ENCODE assay signal across 6 cellular contexts in the genomic region with DNA sequence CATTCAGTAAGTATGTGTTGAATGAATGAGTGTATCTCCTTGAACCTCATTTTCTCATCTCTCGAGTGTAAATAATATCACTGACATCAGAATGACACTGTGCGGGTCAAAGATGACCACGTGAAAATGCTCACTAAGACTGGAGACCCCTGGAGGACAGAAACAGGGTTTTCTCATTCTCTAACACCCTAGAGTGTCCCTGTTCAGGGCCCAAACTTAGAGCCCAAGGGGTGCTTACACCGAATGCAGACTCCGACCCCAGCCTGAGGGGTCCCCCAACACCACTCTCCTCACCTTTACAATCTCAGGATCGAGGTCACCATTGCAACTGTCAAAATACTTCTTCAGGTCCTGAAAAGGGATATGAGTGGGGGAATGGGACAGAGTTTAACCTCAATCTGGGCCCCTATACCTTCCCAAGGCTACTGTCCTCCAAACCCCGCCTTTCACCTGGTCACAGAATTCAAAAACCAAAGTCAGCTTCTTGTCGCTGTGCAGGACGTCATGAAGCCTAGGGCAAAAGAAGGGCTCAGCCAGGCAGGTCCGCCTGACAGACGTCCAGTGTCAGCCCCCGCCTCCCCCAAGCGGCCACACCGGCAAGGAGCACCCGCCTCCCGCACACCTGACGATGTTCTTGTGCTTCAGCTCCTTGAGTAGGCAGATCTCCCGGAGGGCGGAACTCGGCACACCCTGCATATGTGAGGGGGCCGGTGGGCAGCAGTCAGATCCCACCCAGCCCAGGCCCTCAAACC. TPM values are rescaled to one million over a fixed set of nuclear protein-coding genes. Genes with fewer than 3 reads are reported as not detected.
DNase-seq lines count a peak whose midpoint lies in the region; ATAC-seq and TF ChIP-seq lines count a peak whose summit lies in the region.

No MANE protein-coding gene starts in this region.

- H3K27me3 Mint-ChIP-seq in central memory CD8-positive, alpha-beta T cell: peaks cover 16% of the 10 kb centered on the region

- no peak for TF ChIP-seq EP300 in sigmoid colon (IDR thresholded peaks at IDR 0.05)

- H3K4me2 ChIP-seq in Loucy (ENCODE audit: low read depth, low read length, poor library complexity, severe bottlenecking): peak overlapping the region; percentile 93
- peak overlapping the region; percentile 91 for H3K4me2 ChIP-seq in parathyroid adenoma (ENCODE audit: low read length)

- no peaks in the 10 kb centered on the region for H3F3A ChIP-seq in Loucy (ENCODE audit: low read depth)

- H3K9me3 Mint-ChIP-seq in central memory CD8-positive, alpha-beta T cell: no peaks in the 10 kb centered on the region

- H2AFZ ChIP-seq in Loucy (ENCODE audit: low read length) (no peak overlapping the region), parathyroid adenoma (peak overlapping the region; percentile 84)

- H3K4me3 ChIP-seq in Loucy (ENCODE audit: low read length, poor library complexity, severe bottlenecking) (peak overlapping the region; percentile 93), parathyroid adenoma (ENCODE audit: low read depth, low read length) (peak overlapping the region; percentile 87), sigmoid colon (peak overlapping the region in 2 of 4 donors; percentile 50 to 91)

- H3K27me3 ChIP-seq in Loucy (ENCODE audit: insufficient read depth, low read length, poor library complexity, severe bottlenecking): no peaks in the 10 kb centered on the region
- no peaks in the 10 kb centered on the region for H3K27me3 ChIP-seq in parathyroid adenoma (ENCODE audit: control insufficient read depth, insufficient read depth, low read length)
- no peaks in the 10 kb centered on the region for H3K27me3 ChIP-seq in sigmoid colon

- ATAC-seq in central memory CD8-positive, alpha-beta T cell (replicated peaks; ENCODE audit: extremely low read depth, poor library complexity, severe bottlenecking): no peak
- no peak for ATAC-seq in GM19397 (IDR thresholded peaks at IDR 0.05; ENCODE audit: unreplicated experiment)

- H3K27ac Mint-ChIP-seq in central memory CD8-positive, alpha-beta T cell (ENCODE audit: low read depth): no peak overlapping the region

- H3K9ac ChIP-seq in Loucy (ENCODE audit: low read depth, low read length, poor library complexity, severe bottlenecking) (peak overlapping the region; percentile 78), parathyroid adenoma (no peak overlapping the region)

- WGBS in sigmoid colon, 2 donors: 51 to 76% methylated on average over 21 of the region's 21 CpGs

- peaks cover 32% of the 10 kb centered on the region for H3K4me1 Mint-ChIP-seq in central memory CD8-positive, alpha-beta T cell

- no peak for DNase-seq in central memory CD8-positive, alpha-beta T cell (ENCODE audit: low spot score in 2 of 2)
- DNase-seq in sigmoid colon (no peak), mucosa of gallbladder (ENCODE audit: low spot score) (no peak)

- intact Hi-C loops in sigmoid colon (cut with DNase I): no loop called here

- H3K9me3 ChIP-seq in Loucy (ENCODE audit: insufficient read depth, low read depth, low read length): no peaks in the 10 kb centered on the region
- no peaks in the 10 kb centered on the region for H3K9me3 ChIP-seq in parathyroid adenoma (ENCODE audit: control insufficient read depth, low read length)
- no peaks in the 10 kb centered on the region for H3K9me3 ChIP-seq in sigmoid colon

- peak overlapping the region; percentile 94 for H3K4me3 Mint-ChIP-seq in central memory CD8-positive, alpha-beta T cell

- H3K36me3 ChIP-seq in Loucy (ENCODE audit: insufficient read depth, low read length) (no peaks in the 10 kb centered on the region), parathyroid adenoma (ENCODE audit: control insufficient read depth, insufficient read depth, low read length) (no peaks in the 10 kb centered on the region), sigmoid colon (peaks cover 0 to 10% (median 0%) of the 10 kb centered on the region in 4 donors)

- H3K79me2 ChIP-seq in Loucy (ENCODE audit: insufficient read depth, low read length) (peaks cover 28% of the 10 kb centered on the region), parathyroid adenoma (peaks cover 2% of the 10 kb centered on the region)

- no peaks in the 10 kb centered on the region for H3K9me2 ChIP-seq in Loucy (replicated peaks; ENCODE audit: low read depth, low read length)

- H3K27ac ChIP-seq in parathyroid adenoma: peak overlapping the region; percentile 100
- H3K27ac ChIP-seq in sigmoid colon: no peak overlapping the region

- H3K4me1 ChIP-seq in Loucy (ENCODE audit: insufficient read depth, low read length, poor library complexity, severe bottlenecking) (peaks cover 40% of the 10 kb centered on the region), parathyroid adenoma (peaks cover 23% of the 10 kb centered on the region), sigmoid colon (peaks cover 0 to 43% (median 33%) of the 10 kb centered on the region in 4 donors)

- peaks cover 16% of the 10 kb centered on the region for H4K20me1 ChIP-seq in Loucy (ENCODE audit: insufficient read depth, low read length, poor library complexity, severe bottlenecking)

- TF ChIP-seq CTCF in Loucy (conservative IDR thresholded peaks at IDR 0.05; ENCODE audit: low read length) (peak; percentile 22; the same call in 1 of the 2 replicates), parathyroid adenoma (IDR thresholded peaks at IDR 0.05) (peak; percentile 41), sigmoid colon (IDR thresholded peaks at IDR 0.05) (no peak)

- no peak for TF ChIP-seq POLR2A in sigmoid colon (IDR thresholded peaks at IDR 0.05)

- H3K36me3 Mint-ChIP-seq in central memory CD8-positive, alpha-beta T cell (ENCODE audit: insufficient read depth): peaks cover 14% of the 10 kb centered on the region

RNA-seq across cellular contexts. Expression of gene CDK5, which starts 1.2 kb away (rescaled TPM):
- 1 to 10 TPM; 6.9 to 8.3 (median 7.7) TPM for total RNA-seq in sigmoid colon
- polyA plus RNA-seq in sigmoid colon: 10 to 100 TPM in 1 of 3 donors, 1 to 10 TPM in 2; 6.0 to 10.6 (median 9.8) TPM
- total RNA-seq in mucosa of gallbladder: 15.9 TPM

RNA-seq across cellular contexts. Expression of gene SLC4A2, which starts 2.9 kb away (rescaled TPM):
- total RNA-seq in sigmoid colon (100 to 1,000 TPM in 1 of 4 donors, 10 to 100 TPM in 3; 56.9 to 124 (median 91.7) TPM), mucosa of gallbladder (193 TPM)
- polyA plus RNA-seq in sigmoid colon: 100 to 1,000 TPM in 1 of 3 donors, 10 to 100 TPM in 2; 12.3 to 114 (median 23.4) TPM

RNA-seq across cellular contexts. Expression of gene ASIC3, which starts 8.1 kb away (rescaled TPM):
- total RNA-seq in sigmoid colon: 1 to 10 TPM; 1.8 to 8.6 (median 4.5) TPM
- polyA plus RNA-seq in sigmoid colon: 1 to 10 TPM in 2 of 3 donors, under 1 TPM in 1; 0.46 to 3.1 (median 3.0) TPM
- 4.4 TPM for total RNA-seq in mucosa of gallbladder

RNA-seq across cellular contexts. Expression of gene FASTK, which starts 24.1 kb away (rescaled TPM):
- 10 to 100 TPM; 61.5 to 80.0 (median 69.9) TPM for total RNA-seq in sigmoid colon
- 100 to 1,000 TPM in 1 of 3 donors, 10 to 100 TPM in 2; 61.3 to 124 (median 65.0) TPM for polyA plus RNA-seq in sigmoid colon
- total RNA-seq in mucosa of gallbladder: 121 TPM

RNA-seq across cellular contexts. Expression of gene TMUB1, which starts 26.8 kb away (rescaled TPM):
- total RNA-seq in sigmoid colon: 10 to 100 TPM; 33.4 to 48.9 (median 41.9) TPM
- 10 to 100 TPM; 45.0 to 74.6 (median 47.4) TPM for polyA plus RNA-seq in sigmoid colon
- total RNA-seq in mucosa of gallbladder: 69.1 TPM

Comparison
In these comparisons a context has a peak if more than half of its experiments do, and no peak if none do; other contexts are left out.
1. CTCF ChIP-seq: peak in Loucy (single experiment) and parathyroid adenoma (single experiment); none in sigmoid colon (0 of 4).